In genomic region chr4:7335363-7336066, GRCh38 we compare ENCODE assay signal across 8 cellular contexts.
DNase-seq lines count a peak whose midpoint lies in the region; ATAC-seq lines count a peak whose summit lies in the region.

No MANE protein-coding gene starts in this region.

- peak; percentile 76 for ATAC-seq in GM18867 (IDR thresholded peaks at IDR 0.05; ENCODE audit: unreplicated experiment)
- ATAC-seq in HG02798 (IDR thresholded peaks at IDR 0.05; ENCODE audit: poor library complexity, unreplicated experiment): no peak

- no peaks in the 10 kb centered on the region for H3K27me3 Mint-ChIP-seq in activated T-helper 2 cell treated with anti-CD3 and anti-CD28 coated beads, Interferon-gamma antibody, Interleukin-2, Interleukin-4, amounts not matched to agents 10 μg/mL and 5 μg/mL and 100 μg/mL, durations not matched to agents 14 hours and 24 hours and 36 hours (ENCODE audit: low read depth)

- DNase-seq in AML-193 (lab: John Stamatoyannopoulos, UW): peak; percentile 6 to 26
- DNase-seq in NCI-H82 (lab: John Stamatoyannopoulos, UW): peak; percentile 80
- DNase-seq in activated T-helper 2 cell treated with anti-CD3 and anti-CD28 coated beads, Interferon-gamma antibody, Interleukin-2, Interleukin-4, amounts not matched to agents 10 μg/mL and 5 μg/mL and 100 μg/mL, durations not matched to agents 14 hours and 24 hours and 36 hours (ENCODE audit: low spot score): peak; percentile 40
- peak; percentile 76 for DNase-seq in germinal center (ENCODE audit: low spot score)
- peak; percentile 80 for DNase-seq in posterior vena cava (ENCODE audit: low spot score)
- no peak for DNase-seq in T1000 (lab: John Stamatoyannopoulos, UW)

- H3K4me1 Mint-ChIP-seq in activated T-helper 2 cell treated with anti-CD3 and anti-CD28 coated beads, Interferon-gamma antibody, Interleukin-2, Interleukin-4, amounts not matched to agents 10 μg/mL and 5 μg/mL and 100 μg/mL, durations not matched to agents 14 hours and 24 hours and 36 hours (ENCODE audit: low read depth): no peaks in the 10 kb centered on the region

- intact Hi-C loops in activated T-helper 2 cell treated with anti-CD3 and anti-CD28 coated beads, Interferon-gamma antibody, Interleukin-2, Interleukin-4, amounts not matched to agents 10 μg/mL and 5 μg/mL and 100 μg/mL, durations not matched to agents 14 hours and 24 hours and 36 hours (cut with micrococcal nuclease): loop anchor here (5.0 kb wide), 1 partner anchor 143 kb away; the partner anchor contains the start of gene SORCS2
- intact Hi-C loops in posterior vena cava (cut with DNase I): no loop called here

- H3K36me3 Mint-ChIP-seq in activated T-helper 2 cell treated with anti-CD3 and anti-CD28 coated beads, Interferon-gamma antibody, Interleukin-2, Interleukin-4, amounts not matched to agents 10 μg/mL and 5 μg/mL and 100 μg/mL, durations not matched to agents 14 hours and 24 hours and 36 hours (ENCODE audit: low read depth): no peaks in the 10 kb centered on the region

- no peak overlapping the region for H3K4me3 Mint-ChIP-seq in activated T-helper 2 cell treated with anti-CD3 and anti-CD28 coated beads, Interferon-gamma antibody, Interleukin-2, Interleukin-4, amounts not matched to agents 10 μg/mL and 5 μg/mL and 100 μg/mL, durations not matched to agents 14 hours and 24 hours and 36 hours (ENCODE audit: low read depth)

- no peaks in the 10 kb centered on the region for H3K9me3 Mint-ChIP-seq in activated T-helper 2 cell treated with anti-CD3 and anti-CD28 coated beads, Interferon-gamma antibody, Interleukin-2, Interleukin-4, amounts not matched to agents 10 μg/mL and 5 μg/mL and 100 μg/mL, durations not matched to agents 14 hours and 24 hours and 36 hours

- H3K27ac Mint-ChIP-seq in activated T-helper 2 cell treated with anti-CD3 and anti-CD28 coated beads, Interferon-gamma antibody, Interleukin-2, Interleukin-4, amounts not matched to agents 10 μg/mL and 5 μg/mL and 100 μg/mL, durations not matched to agents 14 hours and 24 hours and 36 hours: no peak overlapping the region
